ENCODE assay signal across 1 cellular context in genomic region chr6:151044465-151045441, GRCh38.
A peak's percentile ranks its signal among the peaks of the same experiment; 100 is the strongest.
TF ChIP-seq lines count a peak whose summit lies in the region.

No MANE protein-coding gene starts in this region.

TF ChIP-seq in HepG2, 621 proteins besides CTCF, POLR2A, EP300 and RAD21 (continued from another document and continues in another):
- TF ChIP-seq ARID5B (CRISPR knock-in tag; IDR thresholded peaks at IDR 0.05) = peak; percentile 88
- 0 out of 2 replicates have a peak, but pooled peaks have one; percentile 20 for TF ChIP-seq MEIS2 (CRISPR knock-in tag; IDR thresholded peaks at IDR 0.05)
- no peak for TF ChIP-seq SALL2 (CRISPR knock-in tag; IDR thresholded peaks at IDR 0.05)
- TF ChIP-seq, protein P1, sequence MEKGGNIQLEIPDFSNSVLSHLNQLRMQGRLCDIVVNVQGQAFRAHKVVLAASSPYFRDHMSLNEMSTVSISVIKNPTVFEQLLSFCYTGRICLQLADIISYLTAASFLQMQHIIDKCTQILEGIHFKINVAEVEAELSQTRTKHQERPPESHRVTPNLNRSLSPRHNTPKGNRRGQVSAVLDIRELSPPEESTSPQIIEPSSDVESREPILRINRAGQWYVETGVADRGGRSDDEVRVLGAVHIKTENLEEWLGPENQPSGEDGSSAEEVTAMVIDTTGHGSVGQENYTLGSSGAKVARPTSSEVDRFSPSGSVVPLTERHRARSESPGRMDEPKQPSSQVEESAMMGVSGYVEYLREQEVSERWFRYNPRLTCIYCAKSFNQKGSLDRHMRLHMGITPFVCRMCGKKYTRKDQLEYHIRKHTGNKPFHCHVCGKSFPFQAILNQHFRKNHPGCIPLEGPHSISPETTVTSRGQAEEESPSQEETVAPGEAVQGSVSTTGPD (CRISPR knock-in tag; IDR thresholded peaks at IDR 0.05) = no peak
- TF ChIP-seq ZSCAN22 (CRISPR knock-in tag; IDR thresholded peaks at IDR 0.05) = no peak
- TF ChIP-seq, protein P2, sequence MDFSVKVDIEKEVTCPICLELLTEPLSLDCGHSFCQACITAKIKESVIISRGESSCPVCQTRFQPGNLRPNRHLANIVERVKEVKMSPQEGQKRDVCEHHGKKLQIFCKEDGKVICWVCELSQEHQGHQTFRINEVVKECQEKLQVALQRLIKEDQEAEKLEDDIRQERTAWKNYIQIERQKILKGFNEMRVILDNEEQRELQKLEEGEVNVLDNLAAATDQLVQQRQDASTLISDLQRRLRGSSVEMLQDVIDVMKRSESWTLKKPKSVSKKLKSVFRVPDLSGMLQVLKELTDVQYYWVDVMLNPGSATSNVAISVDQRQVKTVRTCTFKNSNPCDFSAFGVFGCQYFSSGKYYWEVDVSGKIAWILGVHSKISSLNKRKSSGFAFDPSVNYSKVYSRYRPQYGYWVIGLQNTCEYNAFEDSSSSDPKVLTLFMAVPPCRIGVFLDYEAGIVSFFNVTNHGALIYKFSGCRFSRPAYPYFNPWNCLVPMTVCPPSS (IDR thresholded peaks at IDR 0.05) = no peak
- peak; percentile 75 for TF ChIP-seq PPARG (CRISPR knock-in tag; conservative IDR thresholded peaks at IDR 0.05)
- TF ChIP-seq, protein P3, sequence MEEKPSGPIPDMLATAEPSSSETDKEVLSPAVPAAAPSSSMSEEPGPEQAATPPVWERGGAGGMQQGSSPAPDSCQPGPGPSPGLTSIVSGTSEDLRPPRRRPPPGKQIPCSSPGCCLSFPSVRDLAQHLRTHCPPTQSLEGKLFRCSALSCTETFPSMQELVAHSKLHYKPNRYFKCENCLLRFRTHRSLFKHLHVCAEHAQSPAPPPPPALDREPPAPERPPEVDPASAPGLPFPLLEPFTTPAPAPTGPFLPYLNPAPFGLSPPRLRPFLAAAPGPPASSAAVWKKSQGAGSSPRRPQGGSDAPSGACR (CRISPR knock-in tag; IDR thresholded peaks at IDR 0.05) = no peak
- TF ChIP-seq, protein P4, sequence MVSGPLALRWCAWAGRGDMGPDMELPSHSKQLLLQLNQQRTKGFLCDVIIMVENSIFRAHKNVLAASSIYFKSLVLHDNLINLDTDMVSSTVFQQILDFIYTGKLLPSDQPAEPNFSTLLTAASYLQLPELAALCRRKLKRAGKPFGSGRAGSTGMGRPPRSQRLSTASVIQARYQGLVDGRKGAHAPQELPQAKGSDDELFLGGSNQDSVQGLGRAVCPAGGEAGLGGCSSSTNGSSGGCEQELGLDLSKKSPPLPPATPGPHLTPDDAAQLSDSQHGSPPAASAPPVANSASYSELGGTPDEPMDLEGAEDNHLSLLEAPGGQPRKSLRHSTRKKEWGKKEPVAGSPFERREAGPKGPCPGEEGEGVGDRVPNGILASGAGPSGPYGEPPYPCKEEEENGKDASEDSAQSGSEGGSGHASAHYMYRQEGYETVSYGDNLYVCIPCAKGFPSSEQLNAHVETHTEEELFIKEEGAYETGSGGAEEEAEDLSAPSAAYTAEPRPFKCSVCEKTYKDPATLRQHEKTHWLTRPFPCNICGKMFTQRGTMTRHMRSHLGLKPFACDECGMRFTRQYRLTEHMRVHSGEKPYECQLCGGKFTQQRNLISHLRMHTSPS (CRISPR knock-in tag; IDR thresholded peaks at IDR 0.05; ENCODE audit: low read depth) = peak; percentile 86; the same call in 1 of the 2 replicates
- peak; percentile 80; the same call in 1 of the 2 replicates for TF ChIP-seq ZNF264 (CRISPR knock-in tag; IDR thresholded peaks at IDR 0.05)
- no peak for TF ChIP-seq SKI (IDR thresholded peaks at IDR 0.05; ENCODE audit: partially characterized antibody)
- no peak for TF ChIP-seq ZNF274 (CRISPR knock-in tag; IDR thresholded peaks at IDR 0.05)
- TF ChIP-seq FOXO4 (CRISPR knock-in tag; conservative IDR thresholded peaks at IDR 0.05) = no peak
- 0 out of 2 replicates have a peak, but pooled peaks have one; percentile 16 for TF ChIP-seq ZBTB33 (CRISPR knock-in tag; IDR thresholded peaks at IDR 0.05)
- TF ChIP-seq HHEX (CRISPR knock-in tag; IDR thresholded peaks at IDR 0.05) = no peak
- TF ChIP-seq TAF15 (IDR thresholded peaks at IDR 0.05; ENCODE audit: low read depth, low read length, poor library complexity, severe bottlenecking) = no peak
- TF ChIP-seq MYPOP (CRISPR knock-in tag; IDR thresholded peaks at IDR 0.05) = no peak
- no peak for TF ChIP-seq ZNF747 (CRISPR knock-in tag; IDR thresholded peaks at IDR 0.05; ENCODE audit: borderline replicate concordance)
- TF ChIP-seq ZSCAN31 (CRISPR knock-in tag; IDR thresholded peaks at IDR 0.05; ENCODE audit: low read depth) = no peak
- TF ChIP-seq CSRNP2 (CRISPR knock-in tag; conservative IDR thresholded peaks at IDR 0.05; ENCODE audit: low read depth) = no peak
- TF ChIP-seq DZIP1 (CRISPR knock-in tag; IDR thresholded peaks at IDR 0.05) = no peak
- peak; percentile 59; the same call in 1 of the 2 replicates for TF ChIP-seq TFAP4 (IDR thresholded peaks at IDR 0.05; ENCODE audit: borderline replicate concordance, low read depth)
- no peak for TF ChIP-seq MEF2D (CRISPR knock-in tag; IDR thresholded peaks at IDR 0.05)
- TF ChIP-seq STAG1 (CRISPR knock-in tag; IDR thresholded peaks at IDR 0.05) = peak; percentile 22; the same call in 1 of the 2 replicates
- TF ChIP-seq ZMYM4 (CRISPR knock-in tag; IDR thresholded peaks at IDR 0.05) = peak; percentile 84
- TF ChIP-seq DMAP1 (CRISPR knock-in tag; IDR thresholded peaks at IDR 0.05) = 0 out of 2 replicates have a peak, but pooled peaks have one; percentile 39
- TF ChIP-seq ZNF878 (CRISPR knock-in tag; IDR thresholded peaks at IDR 0.05) = no peak
- no peak for TF ChIP-seq SRF (IDR thresholded peaks at IDR 0.05; ENCODE audit: low read depth, low read length)
- no peak for TF ChIP-seq MTF2 (CRISPR knock-in tag; IDR thresholded peaks at IDR 0.05; ENCODE audit: borderline replicate concordance)
- TF ChIP-seq, protein P5, sequence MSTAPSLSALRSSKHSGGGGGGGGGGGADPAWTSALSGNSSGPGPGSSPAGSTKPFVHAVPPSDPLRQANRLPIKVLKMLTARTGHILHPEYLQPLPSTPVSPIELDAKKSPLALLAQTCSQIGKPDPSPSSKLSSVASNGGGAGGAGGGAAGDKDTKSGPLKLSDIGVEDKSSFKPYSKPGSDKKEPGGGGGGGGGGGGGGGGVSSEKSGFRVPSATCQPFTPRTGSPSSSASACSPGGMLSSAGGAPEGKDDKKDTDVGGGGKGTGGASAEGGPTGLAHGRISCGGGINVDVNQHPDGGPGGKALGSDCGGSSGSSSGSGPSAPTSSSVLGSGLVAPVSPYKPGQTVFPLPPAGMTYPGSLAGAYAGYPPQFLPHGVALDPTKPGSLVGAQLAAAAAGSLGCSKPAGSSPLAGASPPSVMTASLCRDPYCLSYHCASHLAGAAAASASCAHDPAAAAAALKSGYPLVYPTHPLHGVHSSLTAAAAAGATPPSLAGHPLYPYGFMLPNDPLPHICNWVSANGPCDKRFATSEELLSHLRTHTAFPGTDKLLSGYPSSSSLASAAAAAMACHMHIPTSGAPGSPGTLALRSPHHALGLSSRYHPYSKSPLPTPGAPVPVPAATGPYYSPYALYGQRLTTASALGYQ (CRISPR knock-in tag; IDR thresholded peaks at IDR 0.05) = 0 out of 2 replicates have a peak, but pooled peaks have one; percentile 4
- peak in 1 of 2 experiments; percentile 45; a peak in 1 of 4 replicates for TF ChIP-seq NR2F1 (CRISPR knock-in tag; IDR thresholded peaks at IDR 0.05)
- no peak for TF ChIP-seq MAFF (IDR thresholded peaks at IDR 0.05; ENCODE audit: low read depth, low read length)
- TF ChIP-seq ZMYM2 (CRISPR knock-in tag; IDR thresholded peaks at IDR 0.05) = peak; percentile 85
